Comparison of ENCODE assay signal across 3 cellular contexts in genomic region chr1:236091933-236092318, GRCh38.
TF ChIP-seq lines count a peak whose summit lies in the region.

No MANE protein-coding gene starts in this region.

TF ChIP-seq in liver, 16 proteins besides CTCF, POLR2A, EP300 and RAD21:
- TF ChIP-seq NR2F2 (IDR thresholded peaks at IDR 0.05): no peak
- TF ChIP-seq HNF4G (IDR thresholded peaks at IDR 0.05): no peak
- no peak for TF ChIP-seq MAX (IDR thresholded peaks at IDR 0.05)
- TF ChIP-seq, protein P1, sequence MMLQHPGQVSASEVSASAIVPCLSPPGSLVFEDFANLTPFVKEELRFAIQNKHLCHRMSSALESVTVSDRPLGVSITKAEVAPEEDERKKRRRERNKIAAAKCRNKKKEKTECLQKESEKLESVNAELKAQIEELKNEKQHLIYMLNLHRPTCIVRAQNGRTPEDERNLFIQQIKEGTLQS (IDR thresholded peaks at IDR 0.05): no peak
- peak; percentile 9 for TF ChIP-seq SP1 (IDR thresholded peaks at IDR 0.05)
- TF ChIP-seq, protein P2, sequence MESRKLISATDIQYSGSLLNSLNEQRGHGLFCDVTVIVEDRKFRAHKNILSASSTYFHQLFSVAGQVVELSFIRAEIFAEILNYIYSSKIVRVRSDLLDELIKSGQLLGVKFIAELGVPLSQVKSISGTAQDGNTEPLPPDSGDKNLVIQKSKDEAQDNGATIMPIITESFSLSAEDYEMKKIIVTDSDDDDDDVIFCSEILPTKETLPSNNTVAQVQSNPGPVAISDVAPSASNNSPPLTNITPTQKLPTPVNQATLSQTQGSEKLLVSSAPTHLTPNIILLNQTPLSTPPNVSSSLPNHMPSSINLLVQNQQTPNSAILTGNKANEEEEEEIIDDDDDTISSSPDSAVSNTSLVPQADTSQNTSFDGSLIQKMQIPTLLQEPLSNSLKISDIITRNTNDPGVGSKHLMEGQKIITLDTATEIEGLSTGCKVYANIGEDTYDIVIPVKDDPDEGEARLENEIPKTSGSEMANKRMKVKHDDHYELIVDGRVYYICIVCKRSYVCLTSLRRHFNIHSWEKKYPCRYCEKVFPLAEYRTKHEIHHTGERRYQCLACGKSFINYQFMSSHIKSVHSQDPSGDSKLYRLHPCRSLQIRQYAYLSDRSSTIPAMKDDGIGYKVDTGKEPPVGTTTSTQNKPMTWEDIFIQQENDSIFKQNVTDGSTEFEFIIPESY (IDR thresholded peaks at IDR 0.05): no peak
TF ChIP-seq in liver: peak in this region for 1.

TF ChIP-seq in HepG2, 621 proteins besides CTCF, POLR2A, EP300 and RAD21 (continues in another document):
- TF ChIP-seq ZBTB21 (CRISPR knock-in tag; IDR thresholded peaks at IDR 0.05) (no peak), REXO4 (CRISPR knock-in tag; IDR thresholded peaks at IDR 0.05; ENCODE audit: borderline replicate concordance) (no peak), NR2F2 (IDR thresholded peaks at IDR 0.05; ENCODE audit: borderline replicate concordance, low read depth) (no peak), SRSF4 (IDR thresholded peaks at IDR 0.05; ENCODE audit: low read depth, low read length, poor library complexity, severe bottlenecking) (no peak), ZHX2 (IDR thresholded peaks at IDR 0.05; ENCODE audit: low read depth) (no peak), ZHX2 (CRISPR knock-in tag; IDR thresholded peaks at IDR 0.05; ENCODE audit: borderline replicate concordance) (no peak), MTA1 (CRISPR knock-in tag; IDR thresholded peaks at IDR 0.05; ENCODE audit: borderline replicate concordance) (no peak), TOPORS (CRISPR knock-in tag; IDR thresholded peaks at IDR 0.05) (no peak), ZNF496 (CRISPR knock-in tag; IDR thresholded peaks at IDR 0.05; ENCODE audit: insufficient replicate concordance) (no peak), PREB (CRISPR knock-in tag; IDR thresholded peaks at IDR 0.05) (no peak), SOX6 (IDR thresholded peaks at IDR 0.05) (no peak), SOX6 (CRISPR knock-in tag; IDR thresholded peaks at IDR 0.05) (no peak)
- TF ChIP-seq, protein P3, sequence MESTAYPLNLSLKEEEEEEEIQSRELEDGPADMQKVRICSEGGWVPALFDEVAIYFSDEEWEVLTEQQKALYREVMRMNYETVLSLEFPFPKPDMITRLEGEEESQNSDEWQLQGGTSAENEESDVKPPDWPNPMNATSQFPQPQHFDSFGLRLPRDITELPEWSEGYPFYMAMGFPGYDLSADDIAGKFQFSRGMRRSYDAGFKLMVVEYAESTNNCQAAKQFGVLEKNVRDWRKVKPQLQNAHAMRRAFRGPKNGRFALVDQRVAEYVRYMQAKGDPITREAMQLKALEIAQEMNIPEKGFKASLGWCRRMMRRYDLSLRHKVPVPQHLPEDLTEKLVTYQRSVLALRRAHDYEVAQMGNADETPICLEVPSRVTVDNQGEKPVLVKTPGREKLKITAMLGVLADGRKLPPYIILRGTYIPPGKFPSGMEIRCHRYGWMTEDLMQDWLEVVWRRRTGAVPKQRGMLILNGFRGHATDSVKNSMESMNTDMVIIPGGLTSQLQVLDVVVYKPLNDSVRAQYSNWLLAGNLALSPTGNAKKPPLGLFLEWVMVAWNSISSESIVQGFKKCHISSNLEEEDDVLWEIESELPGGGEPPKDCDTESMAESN (CRISPR knock-in tag; conservative IDR thresholded peaks at IDR 0.05): no peak
- TF ChIP-seq, protein P4, sequence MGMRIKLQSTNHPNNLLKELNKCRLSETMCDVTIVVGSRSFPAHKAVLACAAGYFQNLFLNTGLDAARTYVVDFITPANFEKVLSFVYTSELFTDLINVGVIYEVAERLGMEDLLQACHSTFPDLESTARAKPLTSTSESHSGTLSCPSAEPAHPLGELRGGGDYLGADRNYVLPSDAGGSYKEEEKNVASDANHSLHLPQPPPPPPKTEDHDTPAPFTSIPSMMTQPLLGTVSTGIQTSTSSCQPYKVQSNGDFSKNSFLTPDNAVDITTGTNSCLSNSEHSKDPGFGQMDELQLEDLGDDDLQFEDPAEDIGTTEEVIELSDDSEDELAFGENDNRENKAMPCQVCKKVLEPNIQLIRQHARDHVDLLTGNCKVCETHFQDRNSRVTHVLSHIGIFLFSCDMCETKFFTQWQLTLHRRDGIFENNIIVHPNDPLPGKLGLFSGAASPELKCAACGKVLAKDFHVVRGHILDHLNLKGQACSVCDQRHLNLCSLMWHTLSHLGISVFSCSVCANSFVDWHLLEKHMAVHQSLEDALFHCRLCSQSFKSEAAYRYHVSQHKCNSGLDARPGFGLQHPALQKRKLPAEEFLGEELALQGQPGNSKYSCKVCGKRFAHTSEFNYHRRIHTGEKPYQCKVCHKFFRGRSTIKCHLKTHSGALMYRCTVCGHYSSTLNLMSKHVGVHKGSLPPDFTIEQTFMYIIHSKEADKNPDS (CRISPR knock-in tag; IDR thresholded peaks at IDR 0.05): no peak

TF ChIP-seq in K562, 482 proteins besides CTCF, POLR2A, EP300 and RAD21:
- no peak for TF ChIP-seq HMGXB4 (CRISPR knock-in tag; IDR thresholded peaks at IDR 0.05)
- TF ChIP-seq NR2C2 (CRISPR knock-in tag; IDR thresholded peaks at IDR 0.05): no peak
- peak; percentile 36; the same call in 1 of the 2 replicates for TF ChIP-seq NR2C2 (tag; IDR thresholded peaks at IDR 0.05)
- TF ChIP-seq GABPA (tag; conservative IDR thresholded peaks at IDR 0.05; ENCODE audit: low read depth): peak; percentile 44; the same call in 1 of the 2 replicates
